10 cellular contexts compared by ENCODE assay signal in the genomic region with DNA sequence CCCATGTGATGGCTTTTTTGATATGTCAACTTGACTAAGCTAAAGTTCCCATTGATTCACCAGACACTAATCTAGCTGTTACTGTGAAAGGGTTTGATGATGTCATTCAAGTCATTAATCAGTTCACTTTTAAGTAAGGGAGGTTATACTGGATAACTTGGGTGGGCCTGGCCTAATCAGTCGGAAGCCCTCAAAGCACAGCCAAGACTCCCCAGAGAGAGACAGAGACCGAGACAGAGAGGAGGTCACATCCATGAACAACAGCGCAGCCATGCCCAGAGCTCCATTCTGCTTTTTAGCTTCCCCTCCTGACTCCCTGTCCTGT.
A peak's percentile ranks its signal among the peaks of the same experiment; 100 is the strongest.
DNase-seq lines count a peak whose midpoint lies in the region; ATAC-seq and TF ChIP-seq lines count a peak whose summit lies in the region.
"Had no signal": no experiment of that assay in that cellular context is flagged by ENCODE, and none has a peak within 500 bp of the region (broad histone marks: within the 10 kb centered on the region; RNA-seq: fewer than 3 reads in every experiment).

No MANE protein-coding gene starts in this region.

- no peaks in the 10 kb centered on the region for H3K9me2 ChIP-seq in OCI-LY1 (ENCODE audit: low read depth, low read length)

- no peaks in the 10 kb centered on the region for H3F3A ChIP-seq in OCI-LY1 (ENCODE audit: insufficient read depth, low read length)

- intact Hi-C loops in dorsolateral prefrontal cortex (cut with DNase I) = loop anchor here (1.0 to 10.0 kb wide), 10 partner anchors 97 to 552 kb away; no protein-coding TSS in a partner anchor

- H4K20me1 ChIP-seq in OCI-LY1 (ENCODE audit: insufficient read depth, low read length) (no peaks in the 10 kb centered on the region), osteoblast (ENCODE audit: insufficient read depth, low read length) (no peaks in the 10 kb centered on the region)

- no peaks in the 10 kb centered on the region for H3K27me3 ChIP-seq in OCI-LY1 (ENCODE audit: insufficient read depth, low read length)
- H3K27me3 ChIP-seq in dorsolateral prefrontal cortex = peaks cover 0 to 15% (median 0%) of the 10 kb centered on the region in 45 donors
- H3K27me3 ChIP-seq in osteoblast (ENCODE audit: insufficient read depth, low read length) = peaks cover 30% of the 10 kb centered on the region

- H3K9me3 ChIP-seq in OCI-LY1 (ENCODE audit: low read length) = no peaks in the 10 kb centered on the region
- H3K9me3 ChIP-seq in osteoblast (ENCODE audit: low read depth, low read length) = no peaks in the 10 kb centered on the region

- H3K36me3 ChIP-seq in OCI-LY1 (ENCODE audit: insufficient read depth, low read length) (no peaks in the 10 kb centered on the region), osteoblast (ENCODE audit: insufficient read depth, low read length) (no peaks in the 10 kb centered on the region)

- ATAC-seq in HG03045 (IDR thresholded peaks at IDR 0.05; ENCODE audit: unreplicated experiment) (no peak), HG02840 (IDR thresholded peaks at IDR 0.05; ENCODE audit: low FRiP score, unreplicated experiment) (no peak), GM19467 (IDR thresholded peaks at IDR 0.05; ENCODE audit: unreplicated experiment) (no peak)

- no peak overlapping the region for H3K9ac ChIP-seq in OCI-LY1 (ENCODE audit: low read length)

- no peak overlapping the region for H3K27ac ChIP-seq in OCI-LY1 (ENCODE audit: low read depth, low read length, poor library complexity, severe bottlenecking)
- H3K27ac ChIP-seq in dorsolateral prefrontal cortex = no peak overlapping the region
- peak overlapping the region; percentile 21 for H3K27ac ChIP-seq in osteoblast (ENCODE audit: low read depth, low read length)
- H3K27ac ChIP-seq: 22Rv1 had no signal

- H2AFZ ChIP-seq in OCI-LY1 (ENCODE audit: low read length) (no peak overlapping the region), osteoblast (ENCODE audit: low read length) (peak overlapping the region; percentile 81)

- peak overlapping the region; percentile 80 for H3K4me2 ChIP-seq in OCI-LY1 (ENCODE audit: low read length)
- H3K4me2 ChIP-seq in osteoblast (ENCODE audit: insufficient read depth, low read length) = peak overlapping the region; percentile 86

- peaks cover 12% of the 10 kb centered on the region for H3K4me1 ChIP-seq in OCI-LY1 (ENCODE audit: insufficient read depth, low read length, severe bottlenecking)
- peaks cover 41% of the 10 kb centered on the region for H3K4me1 ChIP-seq in osteoblast (ENCODE audit: insufficient read depth, low read length)

- TF ChIP-seq CTCF in OCI-LY1 (IDR thresholded peaks at IDR 0.05; ENCODE audit: low read length) (no peak), dorsolateral prefrontal cortex (IDR thresholded peaks at IDR 0.05 in 54 of 56, conservative IDR thresholded peaks at IDR 0.05 in 2 of 56; ENCODE audit: low read depth in 1 of 56, partially characterized antibody in 56 of 56) (no peak), osteoblast (IDR thresholded peaks at IDR 0.05; ENCODE audit: extremely low read depth, low read depth, low read length) (no peak)

- DNase-seq in DMS53 (lab: John Stamatoyannopoulos, UW) = peak; percentile 49
- DNase-seq in DMS53 treated with DMSO at 0.1 percent for 48 hours (lab: John Stamatoyannopoulos, UW; ENCODE audit: unreplicated experiment) = no peak
- no peak for DNase-seq in dorsolateral prefrontal cortex
- no peak for DNase-seq in osteoblast (ENCODE audit: insufficient read length, low spot score, missing footprints)
- DNase-seq: NCI-H524 treated with DMSO at 0.1 percent for 48 hours had no signal

- H3K79me2 ChIP-seq in OCI-LY1 (ENCODE audit: insufficient read depth, low read length) = no peaks in the 10 kb centered on the region
- H3K79me2 ChIP-seq in osteoblast (ENCODE audit: insufficient read depth, low read length) = no peaks in the 10 kb centered on the region

- H3K4me3 ChIP-seq in OCI-LY1 (ENCODE audit: low read depth, low read length, poor library complexity, severe bottlenecking) (no peak overlapping the region), dorsolateral prefrontal cortex (peak overlapping the region in 39 of 59 donors; percentile 50 to 91 (median 74)), osteoblast (ENCODE audit: insufficient read depth, low read length) (no peak overlapping the region)

Comparison
In these comparisons a context has a peak if more than half of its experiments do, and no peak if none do; other contexts are left out.
1. H3K4me3 ChIP-seq: peak in dorsolateral prefrontal cortex (39 of 59); none in OCI-LY1 (single experiment) and osteoblast (single experiment).